Comparison of ENCODE assay signal across 25 cellular contexts in the genomic region with DNA sequence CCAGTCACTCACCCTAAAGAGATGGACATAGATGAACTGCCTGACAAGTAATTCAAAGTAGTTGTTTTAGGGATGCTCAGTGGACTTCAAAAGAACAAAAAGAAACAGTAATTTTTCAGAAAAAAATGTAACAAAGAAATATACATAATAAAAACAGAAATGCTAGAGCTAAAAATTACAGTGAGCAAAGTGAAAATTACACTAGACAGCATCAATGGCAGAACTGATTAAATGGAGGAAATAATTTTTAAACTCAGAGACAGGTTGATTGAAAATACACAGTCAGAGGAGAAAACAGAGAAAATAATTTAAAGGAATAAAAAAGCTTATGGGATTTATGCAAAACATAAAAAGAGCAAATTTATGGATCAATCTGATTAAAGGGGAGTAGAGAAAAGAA.
"Had no signal": no experiment of that assay in that cellular context is flagged by ENCODE, and none has a peak within 500 bp of the region (broad histone marks: within the 10 kb centered on the region; RNA-seq: fewer than 3 reads in every experiment).

No MANE protein-coding gene starts in this region.

- H3K4me1 ChIP-seq: left lung, right atrium auricular region, stomach, testis, thyroid gland, transverse colon, upper lobe of left lung, vagina had no signal

- H3K4me3 ChIP-seq: left lung, lung, ovary, right atrium auricular region, skin epidermis, stomach, testis, thyroid gland, transverse colon, upper lobe of left lung, vagina had no signal

- H3K27me3 ChIP-seq: left lung, ovary, right atrium auricular region, stomach, testis, thyroid gland, transverse colon, upper lobe of left lung, vagina had no signal

- DNase-seq: hypothalamus; immature natural killer cell; kidney; left colon; left lung; mesendoderm; naive thymus-derived CD4-positive, alpha-beta T cell; ovary; stimulated activated CD4-positive, alpha-beta T cell treated with anti-CD3 and anti-CD28 coated beads, Interleukin-12 subunit alpha, Interleukin-12 subunit beta, amount 100 ng/mL, for 4 hours; stimulated activated CD4-positive, alpha-beta T cell treated with anti-CD3 and anti-CD28 coated beads, Interleukin-15, amount 100 ng/mL, for 24 hours; stimulated activated CD4-positive, alpha-beta T cell treated with anti-CD3 and anti-CD28 coated beads, Interleukin-2, amount 100 ng/mL, for 24 hours; stimulated activated CD4-positive, alpha-beta T cell treated with anti-CD3 and anti-CD28 coated beads, Interleukin-4, amount 100 ng/mL, for 1 hour; stimulated activated naive B cell treated with anti-CD40 and anti-IgM and Interleukin-4, amounts not matched to agents 10 μg/mL and 1 μg/mL and 100 μg/mL, for 72 hours; stimulated activated naive CD8-positive, alpha-beta T cell treated with anti-CD3 and anti-CD28 coated beads, Interleukin-15, Interleukin-2, amounts not matched to agents 100 U/mL and 50 U/mL, for 24 hours; stomach; testis; thyroid gland; transverse colon; upper lobe of left lung had no signal

- H3K27ac ChIP-seq: left lung, ovary, right atrium auricular region, skin epidermis, stomach, testis, thyroid gland, transverse colon, upper lobe of left lung, vagina had no signal

- H3K36me3 ChIP-seq: left lung, ovary, right atrium auricular region, stomach, thyroid gland, transverse colon, upper lobe of left lung, vagina had no signal

- H3K9me3 ChIP-seq: ovary, testis, thyroid gland, vagina had no signal

- FAIRE-seq: kidney had no signal

- ATAC-seq: left colon; left lung; naive thymus-derived CD4-positive, alpha-beta T cell; natural killer cell treated with Interleukin-12 subunit alpha and Interleukin-12 subunit beta and Interleukin-15 and Interleukin-18, amount 100 ng/mL, for 72 hours; sciatic nerve; stimulated activated naive B cell treated with anti-CD40 and anti-IgM and Interleukin-4, amounts not matched to agents 10 μg/mL and 1 μg/mL and 100 μg/mL, for 72 hours; stimulated activated naive CD8-positive, alpha-beta T cell treated with anti-CD3 and anti-CD28 coated beads, Interleukin-15, Interleukin-2, amounts not matched to agents 100 U/mL and 50 U/mL, for 24 hours had no signal
